In the genomic region with DNA sequence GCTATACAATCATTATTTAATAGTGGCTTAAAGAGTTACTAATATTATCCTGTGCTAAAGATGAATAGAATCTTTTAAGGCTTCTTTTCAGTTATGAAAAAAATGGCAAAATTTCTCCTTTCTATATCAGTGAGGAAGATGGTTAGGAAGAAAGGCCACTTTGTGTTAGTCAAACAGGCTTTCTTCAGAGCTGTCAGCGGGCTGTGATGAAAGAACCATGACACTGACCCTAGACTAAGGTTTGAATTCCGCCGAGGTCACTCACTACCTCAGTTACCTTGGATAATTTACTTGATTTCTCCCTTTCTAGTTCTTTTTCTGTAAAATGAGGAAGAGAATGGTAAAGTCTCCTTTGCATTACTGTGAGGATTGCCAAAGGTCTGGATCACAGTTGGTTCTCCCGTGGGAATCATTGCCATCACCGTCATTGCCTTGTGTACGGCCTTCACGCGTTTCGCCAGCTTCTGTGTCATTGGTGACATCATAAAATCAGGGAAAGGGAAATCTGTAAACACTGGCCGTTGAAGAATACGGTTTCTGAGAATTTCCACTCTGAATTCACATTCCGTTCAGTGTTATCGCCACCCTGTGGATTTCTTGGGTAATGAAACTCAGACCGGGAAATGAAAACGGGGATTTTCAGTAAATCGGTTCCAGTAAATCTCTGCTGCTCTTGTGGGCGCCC, we compare ENCODE assay signal across 1 cellular context.
TF ChIP-seq lines count a peak whose summit lies in the region.

No MANE protein-coding gene starts in this region.

TF ChIP-seq in HepG2, 621 proteins besides CTCF, POLR2A, EP300 and RAD21 (continued from another document and continues in another):
- TF ChIP-seq, protein P1, sequence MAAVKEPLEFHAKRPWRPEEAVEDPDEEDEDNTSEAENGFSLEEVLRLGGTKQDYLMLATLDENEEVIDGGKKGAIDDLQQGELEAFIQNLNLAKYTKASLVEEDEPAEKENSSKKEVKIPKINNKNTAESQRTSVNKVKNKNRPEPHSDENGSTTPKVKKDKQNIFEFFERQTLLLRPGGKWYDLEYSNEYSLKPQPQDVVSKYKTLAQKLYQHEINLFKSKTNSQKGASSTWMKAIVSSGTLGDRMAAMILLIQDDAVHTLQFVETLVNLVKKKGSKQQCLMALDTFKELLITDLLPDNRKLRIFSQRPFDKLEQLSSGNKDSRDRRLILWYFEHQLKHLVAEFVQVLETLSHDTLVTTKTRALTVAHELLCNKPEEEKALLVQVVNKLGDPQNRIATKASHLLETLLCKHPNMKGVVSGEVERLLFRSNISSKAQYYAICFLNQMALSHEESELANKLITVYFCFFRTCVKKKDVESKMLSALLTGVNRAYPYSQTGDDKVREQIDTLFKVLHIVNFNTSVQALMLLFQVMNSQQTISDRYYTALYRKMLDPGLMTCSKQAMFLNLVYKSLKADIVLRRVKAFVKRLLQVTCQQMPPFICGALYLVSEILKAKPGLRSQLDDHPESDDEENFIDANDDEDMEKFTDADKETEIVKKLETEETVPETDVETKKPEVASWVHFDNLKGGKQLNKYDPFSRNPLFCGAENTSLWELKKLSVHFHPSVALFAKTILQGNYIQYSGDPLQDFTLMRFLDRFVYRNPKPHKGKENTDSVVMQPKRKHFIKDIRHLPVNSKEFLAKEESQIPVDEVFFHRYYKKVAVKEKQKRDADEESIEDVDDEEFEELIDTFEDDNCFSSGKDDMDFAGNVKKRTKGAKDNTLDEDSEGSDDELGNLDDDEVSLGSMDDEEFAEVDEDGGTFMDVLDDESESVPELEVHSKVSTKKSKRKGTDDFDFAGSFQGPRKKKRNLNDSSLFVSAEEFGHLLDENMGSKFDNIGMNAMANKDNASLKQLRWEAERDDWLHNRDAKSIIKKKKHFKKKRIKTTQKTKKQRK (IDR thresholded peaks at IDR 0.05; ENCODE audit: low read length), result no peak
- no peak for TF ChIP-seq ETV6 (CRISPR knock-in tag; conservative IDR thresholded peaks at IDR 0.05)
- no peak for TF ChIP-seq ATM (IDR thresholded peaks at IDR 0.05; ENCODE audit: borderline replicate concordance)
- no peak for TF ChIP-seq ZNF619 (CRISPR knock-in tag; IDR thresholded peaks at IDR 0.05)
- TF ChIP-seq MIXL1 (CRISPR knock-in tag; IDR thresholded peaks at IDR 0.05), result peak; percentile 53; the same call in 1 of the 2 replicates
- no peak for TF ChIP-seq POLR2AphosphoS5 (IDR thresholded peaks at IDR 0.05; ENCODE audit: low read depth, low read length)
- peak; percentile 70 for TF ChIP-seq ATF7 (IDR thresholded peaks at IDR 0.05)
- TF ChIP-seq ATF7 (CRISPR knock-in tag; IDR thresholded peaks at IDR 0.05), result no peak
- TF ChIP-seq PHB2 (IDR thresholded peaks at IDR 0.05; ENCODE audit: partially characterized antibody), result no peak
- no peak for TF ChIP-seq GLMP (CRISPR knock-in tag; IDR thresholded peaks at IDR 0.05; ENCODE audit: borderline replicate concordance)
- no peak for TF ChIP-seq CBFB (CRISPR knock-in tag; IDR thresholded peaks at IDR 0.05)
- peak; percentile 89 for TF ChIP-seq ELF3 (CRISPR knock-in tag; IDR thresholded peaks at IDR 0.05)
- TF ChIP-seq THRA (CRISPR knock-in tag; IDR thresholded peaks at IDR 0.05; ENCODE audit: borderline replicate concordance), result no peak
- no peak for TF ChIP-seq ZNF333 (CRISPR knock-in tag; IDR thresholded peaks at IDR 0.05; ENCODE audit: borderline replicate concordance)
- TF ChIP-seq ZNF17 (CRISPR knock-in tag; IDR thresholded peaks at IDR 0.05), result no peak
- no peak for TF ChIP-seq FOXM1 (CRISPR knock-in tag; IDR thresholded peaks at IDR 0.05)
- TF ChIP-seq ZNF101 (CRISPR knock-in tag; IDR thresholded peaks at IDR 0.05; ENCODE audit: borderline replicate concordance, low read depth), result no peak
- no peak for TF ChIP-seq ZMYM3 (CRISPR knock-in tag; IDR thresholded peaks at IDR 0.05)
- TF ChIP-seq HNRNPLL (IDR thresholded peaks at IDR 0.05; ENCODE audit: low read depth, low read length, poor library complexity, severe bottlenecking), result no peak
- TF ChIP-seq ZNF552 (CRISPR knock-in tag; IDR thresholded peaks at IDR 0.05; ENCODE audit: borderline replicate concordance), result no peak
- TF ChIP-seq KLF9 (CRISPR knock-in tag; IDR thresholded peaks at IDR 0.05; ENCODE audit: low read depth), result no peak
- no peak for TF ChIP-seq NFIC (IDR thresholded peaks at IDR 0.05; ENCODE audit: low read length)
- peak; percentile 57; the same call in 1 of the 2 replicates for TF ChIP-seq THAP11 (CRISPR knock-in tag; IDR thresholded peaks at IDR 0.05)
- no peak for TF ChIP-seq ZNF143 (CRISPR knock-in tag; IDR thresholded peaks at IDR 0.05)
- TF ChIP-seq ZNF720 (CRISPR knock-in tag; IDR thresholded peaks at IDR 0.05), result no peak
- no peak for TF ChIP-seq ZBTB2 (CRISPR knock-in tag; IDR thresholded peaks at IDR 0.05; ENCODE audit: low read depth)
- TF ChIP-seq ZNF142 (CRISPR knock-in tag; IDR thresholded peaks at IDR 0.05), result no peak
- no peak for TF ChIP-seq NR2F2 (IDR thresholded peaks at IDR 0.05; ENCODE audit: borderline replicate concordance, low read depth)
- TF ChIP-seq GATAD2A (CRISPR knock-in tag; IDR thresholded peaks at IDR 0.05), result peak; percentile 45
- TF ChIP-seq ZNF781 (CRISPR knock-in tag; IDR thresholded peaks at IDR 0.05; ENCODE audit: borderline replicate concordance, not compliant biosample characterization), result no peak
- TF ChIP-seq ZNF614 (CRISPR knock-in tag; IDR thresholded peaks at IDR 0.05; ENCODE audit: borderline replicate concordance), result peak; percentile 50; the same call in 1 of the 2 replicates
- TF ChIP-seq PRPF4 (IDR thresholded peaks at IDR 0.05; ENCODE audit: low read depth, low read length, poor library complexity, severe bottlenecking), result no peak
- TF ChIP-seq, protein P2, sequence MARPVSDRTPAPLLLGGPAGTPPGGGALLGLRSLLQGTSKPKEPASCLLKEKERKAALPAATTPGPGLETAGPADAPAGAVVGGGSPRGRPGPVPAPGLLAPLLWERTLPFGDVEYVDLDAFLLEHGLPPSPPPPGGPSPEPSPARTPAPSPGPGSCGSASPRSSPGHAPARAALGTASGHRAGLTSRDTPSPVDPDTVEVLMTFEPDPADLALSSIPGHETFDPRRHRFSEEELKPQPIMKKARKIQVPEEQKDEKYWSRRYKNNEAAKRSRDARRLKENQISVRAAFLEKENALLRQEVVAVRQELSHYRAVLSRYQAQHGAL (CRISPR knock-in tag; IDR thresholded peaks at IDR 0.05; ENCODE audit: not compliant biosample characterization), result no peak
- no peak for TF ChIP-seq KMT2B (CRISPR knock-in tag; IDR thresholded peaks at IDR 0.05)
- TF ChIP-seq IRF2 (CRISPR knock-in tag; IDR thresholded peaks at IDR 0.05), result peak; percentile 42; the same call in 1 of the 2 replicates
- no peak for TF ChIP-seq ZNF780A (CRISPR knock-in tag; IDR thresholded peaks at IDR 0.05)
- TF ChIP-seq PHF8 (CRISPR knock-in tag; IDR thresholded peaks at IDR 0.05), result no peak
- no peak for TF ChIP-seq ZSCAN12 (CRISPR knock-in tag; IDR thresholded peaks at IDR 0.05)
- no peak for TF ChIP-seq ZNF296 (CRISPR knock-in tag; conservative IDR thresholded peaks at IDR 0.05)
- TF ChIP-seq SIX4 (CRISPR knock-in tag; IDR thresholded peaks at IDR 0.05), result no peak
- no peak for TF ChIP-seq KDM6A (CRISPR knock-in tag; IDR thresholded peaks at IDR 0.05; ENCODE audit: low read depth)
- no peak for TF ChIP-seq HNF1B (CRISPR knock-in tag; IDR thresholded peaks at IDR 0.05)
- TF ChIP-seq IRF1 (CRISPR knock-in tag; IDR thresholded peaks at IDR 0.05; ENCODE audit: low read depth), result no peak
- TF ChIP-seq NCOA1 (CRISPR knock-in tag; IDR thresholded peaks at IDR 0.05), result no peak
- 0 out of 2 replicates have a peak, but pooled peaks have one; percentile 51 for TF ChIP-seq MIER2 (CRISPR knock-in tag; IDR thresholded peaks at IDR 0.05)
- TF ChIP-seq MED1 (CRISPR knock-in tag; IDR thresholded peaks at IDR 0.05), result 0 out of 2 replicates have a peak, but pooled peaks have one; percentile 37
